Comparison of ENCODE assay signal across 18 cellular contexts in genomic region chr1:42017730-42018129, GRCh38.
DNase-seq lines count a peak whose midpoint lies in the region; ATAC-seq, FAIRE-seq and TF ChIP-seq lines count a peak whose summit lies in the region.
"Had no signal": no experiment of that assay in that cellular context is flagged by ENCODE, and none has a peak within 500 bp of the region (broad histone marks: within the 10 kb centered on the region; RNA-seq: fewer than 3 reads in every experiment).

No MANE protein-coding gene starts in this region.

- no TSS peak for BruUV-seq in HepG2 (replicated peaks; lab: Mats Ljungman, UMichigan)

- no peaks in the 10 kb centered on the region for H3K36me3 Mint-ChIP-seq in mesothelial cell of epicardium
- H3K36me3 Mint-ChIP-seq: CD8-positive, alpha-beta T cell had no signal

- H4K20me1 ChIP-seq in HepG2 (ENCODE audit: insufficient read depth, low read length), result no peaks in the 10 kb centered on the region
- no peaks in the 10 kb centered on the region for H4K20me1 ChIP-seq in OCI-LY3 (ENCODE audit: insufficient read depth, low read length)
- H4K20me1 ChIP-seq: BLaER1 had no signal

- H3K4me3 ChIP-seq in HepG2 (replicated peaks in 1 of 3; ENCODE audit: insufficient read depth in 1 of 3, low read depth in 2 of 3, low read length in 3 of 3) (no peak overlapping the region), right lobe of liver (no peak overlapping the region), OCI-LY3 (ENCODE audit: low read length) (no peak overlapping the region; the same call in 1 of the 2 replicates)
- H3K4me3 ChIP-seq: BLaER1 had no signal

- no peak for DNase-seq in HepG2 (ENCODE audit: low spot score)
- DNase-seq in right lobe of liver, result no peak
- DNase-seq in GM12891 (ENCODE audit: insufficient read length, low spot score), result no peak
- DNase-seq in H4 (ENCODE audit: low spot score), result no peak
- no peak for DNase-seq in mesothelial cell of epicardium (ENCODE audit: low spot score in 2 of 2, unreplicated experiment in 2 of 2)
- DNase-seq: Caco-2; CD4-positive, CD25-positive, alpha-beta regulatory T cell; CD8-positive, alpha-beta T cell; DMS153; DND-41; GOT3; H7; HCEC 1CT had no signal

- POLR2A ChIA-PET in HepG2 (lab: Yijun Ruan, JAX), result no interaction called here

- no peak for TF ChIP-seq POLR2A in HepG2 (IDR thresholded peaks at IDR 0.05; ENCODE audit: insufficient read depth in 1 of 2, low read depth in 2 of 2, low read length in 2 of 2)
- TF ChIP-seq POLR2A in right lobe of liver (IDR thresholded peaks at IDR 0.05), result no peak
- TF ChIP-seq POLR2A in GM12891 (IDR thresholded peaks at IDR 0.05; ENCODE audit: low read depth, low read length), result no peak

- 0% methylated on average over 3 of the region's 3 CpGs for WGBS in HepG2 (ENCODE audit: low lambda C conversion rate)
- 89% methylated on average over 3 of the region's 3 CpGs for WGBS in right lobe of liver (ENCODE audit: insufficient coverage, low coverage, low lambda C conversion rate, missing lambda C conversion rate)

- no peak for TF ChIP-seq CTCF in HepG2 (CRISPR knock-in tag; IDR thresholded peaks at IDR 0.05)
- no peak for TF ChIP-seq CTCF in right lobe of liver (IDR thresholded peaks at IDR 0.05)
- TF ChIP-seq CTCF in OCI-LY3 (IDR thresholded peaks at IDR 0.05; ENCODE audit: low read depth, low read length), result no peak
- TF ChIP-seq CTCF in mesothelial cell of epicardium (IDR thresholded peaks at IDR 0.05; ENCODE audit: unreplicated experiment), result no peak

- H2AFZ ChIP-seq in HepG2 (ENCODE audit: low read length) (no peak overlapping the region), OCI-LY3 (ENCODE audit: low read depth, low read length) (no peak overlapping the region)

- H3K27ac ChIP-seq in HepG2 (ENCODE audit: extremely low read length, insufficient read depth, low read length) (no peak overlapping the region), right lobe of liver (no peak overlapping the region), OCI-LY3 (ENCODE audit: low read length) (peak overlapping the region; percentile 6; the same call in 1 of the 2 replicates)
- H3K27ac ChIP-seq: BLaER1, C4-2B had no signal

- intact Hi-C loops in HepG2 (cut with micrococcal nuclease; ENCODE audit: unreplicated experiment) (no loop called here), right lobe of liver (cut with DNase I) (no loop called here)

- H3K79me2 ChIP-seq in HepG2 (ENCODE audit: insufficient read depth, low read length) (no peaks in the 10 kb centered on the region), OCI-LY3 (ENCODE audit: low read length) (peaks cover 60% of the 10 kb centered on the region)

- no peak for FAIRE-seq in HepG2 (lab: Jason Lieb, UNC)
- peak; percentile 28 for FAIRE-seq in GM12891 (lab: Jason Lieb, UNC)
- peak; percentile 13 for FAIRE-seq in islet of Langerhans (lab: Jason Lieb, UNC)

- H3K9me3 ChIP-seq in HepG2 (ENCODE audit: low read length) (no peaks in the 10 kb centered on the region), right lobe of liver (no peaks in the 10 kb centered on the region), OCI-LY3 (ENCODE audit: insufficient read depth, low read length) (no peaks in the 10 kb centered on the region)
- H3K9me3 ChIP-seq: BLaER1 had no signal

- H3K4me1 ChIP-seq in HepG2 (ENCODE audit: insufficient read depth, low read length) (no peaks in the 10 kb centered on the region), right lobe of liver (no peaks in the 10 kb centered on the region), OCI-LY3 (ENCODE audit: low read length) (peaks cover 52% of the 10 kb centered on the region)
- H3K4me1 ChIP-seq: Caco-2 had no signal

- no peak for TF ChIP-seq EP300 in HepG2 (IDR thresholded peaks at IDR 0.05; ENCODE audit: low read depth in 2 of 2, low read length in 2 of 2)
- TF ChIP-seq EP300 in HepG2 (CRISPR knock-in tag; IDR thresholded peaks at IDR 0.05; ENCODE audit: borderline replicate concordance), result no peak

- no peaks in the 10 kb centered on the region for H3K4me1 Mint-ChIP-seq in mesothelial cell of epicardium

- no peak overlapping the region for H3K4me2 ChIP-seq in HepG2 (ENCODE audit: low read depth, low read length)
- peak overlapping the region; percentile 28 for H3K4me2 ChIP-seq in OCI-LY3 (ENCODE audit: low read length)
- H3K4me2 ChIP-seq: BLaER1 had no signal

- H3K27me3 ChIP-seq in HepG2 (ENCODE audit: control insufficient read depth in 1 of 2, insufficient read depth in 2 of 2, low read length in 2 of 2) (peaks cover 0 to 3% of the 10 kb centered on the region in 2 experiments; a peak in 1 of 5 replicates), right lobe of liver (no peaks in the 10 kb centered on the region), OCI-LY3 (ENCODE audit: low read depth, low read length) (no peaks in the 10 kb centered on the region)
- H3K27me3 ChIP-seq: BLaER1 had no signal

- ATAC-seq in HepG2 (no peak), right lobe of liver (no peak)
- ATAC-seq: CD8-positive, alpha-beta T cell had no signal

- no peaks in the 10 kb centered on the region for H3K27me3 Mint-ChIP-seq in mesothelial cell of epicardium (ENCODE audit: low read depth)
- H3K27me3 Mint-ChIP-seq: CD4-positive, CD25-positive, alpha-beta regulatory T cell had no signal

- H3K27ac Mint-ChIP-seq in mesothelial cell of epicardium, result no peak overlapping the region
- H3K27ac Mint-ChIP-seq: B cell; CD4-positive, CD25-positive, alpha-beta regulatory T cell; CD8-positive, alpha-beta T cell had no signal

- no peak for TF ChIP-seq RAD21 in HepG2 (CRISPR knock-in tag; IDR thresholded peaks at IDR 0.05)

- CTCF ChIA-PET in HepG2 (lab: Yijun Ruan, JAX; ENCODE audit: low intra/inter-chr PET ratio, low total read pairs), result no interaction called here

- H3K9me3 Mint-ChIP-seq in mesothelial cell of epicardium, result peaks cover 17% of the 10 kb centered on the region
- H3K9me3 Mint-ChIP-seq: CD8-positive, alpha-beta T cell had no signal

- no peak overlapping the region for H3K4me3 Mint-ChIP-seq in mesothelial cell of epicardium
- H3K4me3 Mint-ChIP-seq: B cell; CD4-positive, CD25-positive, alpha-beta regulatory T cell; CD8-positive, alpha-beta T cell had no signal

- H3K36me3 ChIP-seq in HepG2 (replicated peaks in 1 of 2; ENCODE audit: control insufficient read depth in 1 of 2, insufficient read depth in 2 of 2, low read length in 2 of 2) (no peaks in the 10 kb centered on the region), right lobe of liver (no peaks in the 10 kb centered on the region), OCI-LY3 (replicated peaks; ENCODE audit: low read depth, low read length) (peaks cover 38% of the 10 kb centered on the region)
- H3K36me3 ChIP-seq: BLaER1 had no signal

- H3K9ac ChIP-seq in HepG2 (ENCODE audit: insufficient read depth, low read depth, low read length) (no peak overlapping the region), OCI-LY3 (ENCODE audit: low read length) (no peak overlapping the region)
- H3K9ac ChIP-seq: BLaER1 had no signal

- in situ Hi-C loops in HepG2 (cut with HindIII; ENCODE audit: extremely low pct_ligation_motif_present, low pct_unique_long_range_greater_than_20kb), result no loop called here

TF ChIP-seq in HepG2, 621 proteins besides CTCF, POLR2A, EP300 and RAD21:
- TF ChIP-seq ZNF556 (CRISPR knock-in tag; IDR thresholded peaks at IDR 0.05; ENCODE audit: borderline replicate concordance) (no peak), ZNF7 (CRISPR knock-in tag; IDR thresholded peaks at IDR 0.05) (0 out of 2 replicates have a peak, but pooled peaks have one; percentile 26)

TF ChIP-seq in GM12891, 5 proteins besides CTCF, POLR2A, EP300 and RAD21:
- TF ChIP-seq POLR2AphosphoS5 (IDR thresholded peaks at IDR 0.05; ENCODE audit: low read depth, low read length), result no peak
